Comparison of ENCODE assay signal across 24 cellular contexts in genomic region chr2:27057184-27057583, GRCh38. TPM values are rescaled to one million over a fixed set of nuclear protein-coding genes. Genes with fewer than 3 reads are reported as not detected.
A peak's percentile ranks its signal among the peaks of the same experiment; 100 is the strongest.
DNase-seq lines count a peak whose midpoint lies in the region; ATAC-seq, FAIRE-seq and TF ChIP-seq lines count a peak whose summit lies in the region.
"Had no signal": no experiment of that assay in that cellular context is flagged by ENCODE, and none has a peak within 500 bp of the region (broad histone marks: within the 10 kb centered on the region; RNA-seq: fewer than 3 reads in every experiment).

No MANE protein-coding gene starts in this region.

- H3K27me3 ChIP-seq in endothelial cell of umbilical vein (ENCODE audit: control insufficient read depth in 2 of 2, insufficient read depth in 2 of 2, low read length in 2 of 2) (no peaks in the 10 kb centered on the region), sigmoid colon (no peaks in the 10 kb centered on the region)
- H3K27me3 ChIP-seq: BE2C; BLaER1 treated with 17β-estradiol and CSF1 and Interleukin-3, amounts not matched to agents 10 nM and 100 nM had no signal

- intact Hi-C loops in left cardiac atrium (cut with DNase I) (no loop called here), Right ventricle myocardium inferior (cut with DNase I) (no loop called here), endothelial cell of umbilical vein (cut with micrococcal nuclease) (no loop called here), sigmoid colon (cut with DNase I) (no loop called here)

- no peak overlapping the region for H3K4me2 ChIP-seq in endothelial cell of umbilical vein (ENCODE audit: insufficient read depth, low read length)
- H3K4me2 ChIP-seq: A549; BLaER1 treated with 17β-estradiol and CSF1 and Interleukin-3, amounts not matched to agents 10 nM and 100 nM had no signal

- no peak overlapping the region for H3K9ac ChIP-seq in endothelial cell of umbilical vein (replicated peaks; ENCODE audit: extremely low read depth, insufficient read depth, low read length)
- H3K9ac ChIP-seq: BLaER1 treated with 17β-estradiol and CSF1 and Interleukin-3, amounts not matched to agents 10 nM and 100 nM; GM23248 had no signal

- no peaks in the 10 kb centered on the region for H3K9me3 ChIP-seq in endothelial cell of umbilical vein (replicated peaks; ENCODE audit: control insufficient read depth, insufficient read depth, low read length)
- no peaks in the 10 kb centered on the region for H3K9me3 ChIP-seq in sigmoid colon
- H3K9me3 ChIP-seq: A549; BE2C; BLaER1 treated with 17β-estradiol and CSF1 and Interleukin-3, amounts not matched to agents 10 nM and 100 nM had no signal

- no peak for TF ChIP-seq EP300 in sigmoid colon (IDR thresholded peaks at IDR 0.05)

- H2AFZ ChIP-seq in endothelial cell of umbilical vein (ENCODE audit: low read depth, low read length): no peak overlapping the region
- H2AFZ ChIP-seq: GM23248 had no signal

- H3K79me2 ChIP-seq in endothelial cell of umbilical vein (ENCODE audit: control insufficient read depth, insufficient read depth, low read length): no peaks in the 10 kb centered on the region

- H3K4me1 ChIP-seq in endothelial cell of umbilical vein (ENCODE audit: control insufficient read depth, extremely low read depth, insufficient read depth, low read length) (peaks cover 2% of the 10 kb centered on the region), sigmoid colon (peaks cover 0 to 9% (median 5%) of the 10 kb centered on the region in 4 donors)

- no TSS peak for BruUV-seq in endothelial cell of umbilical vein (replicated peaks; lab: Mats Ljungman, UMichigan)

- dilution Hi-C loops in endothelial cell of umbilical vein (cut with MboI; ENCODE audit: extremely low pct_ligation_motif_present, low sequenced_read_pairs): no loop called here

- TF ChIP-seq CTCF in endothelial cell of umbilical vein (IDR thresholded peaks at IDR 0.05; ENCODE audit: extremely low read depth in 1 of 2, insufficient read depth in 1 of 2, low read depth in 1 of 2, low read length in 2 of 2) (no peak), sigmoid colon (IDR thresholded peaks at IDR 0.05) (no peak)

- H3K36me3 ChIP-seq in endothelial cell of umbilical vein (ENCODE audit: control insufficient read depth in 2 of 2, extremely low read depth in 1 of 2, insufficient read depth in 2 of 2, low read length in 2 of 2) (peaks cover 3 to 30% of the 10 kb centered on the region in 2 experiments), sigmoid colon (peaks cover 12 to 76% (median 23%) of the 10 kb centered on the region in 4 donors)

- H3K9me1 ChIP-seq in endothelial cell of umbilical vein (replicated peaks; ENCODE audit: control insufficient read depth, extremely low read depth, insufficient read depth, low read length): no peaks in the 10 kb centered on the region

- POLR2A ChIA-PET in endothelial cell of umbilical vein (lab: Charles Lee): no interaction called here

- CTCF ChIA-PET in endothelial cell of umbilical vein (lab: Charles Lee): interaction anchor here (1.5 kb wide), 1 partner anchor 28 kb away, joined by 4 read pairs; no protein-coding TSS in a partner anchor

- TF ChIP-seq POLR2A in endothelial cell of umbilical vein (IDR thresholded peaks at IDR 0.05; ENCODE audit: low read depth, low read length): no peak
- TF ChIP-seq POLR2A in sigmoid colon (IDR thresholded peaks at IDR 0.05): no peak

- no peaks in the 10 kb centered on the region for H4K20me1 ChIP-seq in endothelial cell of umbilical vein (replicated peaks; ENCODE audit: control insufficient read depth, extremely low read depth, insufficient read depth, low read length)

- H3K27ac ChIP-seq in endothelial cell of umbilical vein (ENCODE audit: insufficient read depth, low read depth, low read length): no peak overlapping the region
- H3K27ac ChIP-seq in sigmoid colon: no peak overlapping the region
- H3K27ac ChIP-seq: A549; BLaER1 treated with 17β-estradiol and CSF1 and Interleukin-3, amounts not matched to agents 10 nM and 100 nM; GM23248 had no signal

- DNase-seq in left cardiac atrium (peak; percentile 9), Right ventricle myocardium inferior (ENCODE audit: missing footprints) (no peak), endothelial cell of umbilical vein (ENCODE audit: low read depth, low spot score) (no peak), sigmoid colon (peak; percentile 54)
- no peak for DNase-seq in activated CD8-positive, alpha-beta memory T cell treated with anti-CD3 and anti-CD28 coated beads, Interleukin-2, amount 50 U/mL, for 4 hours
- DNase-seq: 8988T; ACHN; AML-193; BE2C; CD4-positive, alpha-beta T cell; CD8-positive, alpha-beta memory T cell; DMS 273 treated with DMSO at 0.1 percent for 48 hours; DMS79; EL; GDM1; GM23248; H7; HCEC 1CT had no signal

- WGBS in sigmoid colon, 2 donors: 92 to 93% methylated on average over 6 of the region's 6 CpGs

- FAIRE-seq in endothelial cell of umbilical vein (lab: Jason Lieb, UNC): peak; percentile 4
- FAIRE-seq: A549, D721Med, GM12878, GM19239, H1 had no signal

- H3K4me3 ChIP-seq in endothelial cell of umbilical vein (replicated peaks in 1 of 3; ENCODE audit: insufficient read depth in 1 of 3, low read depth in 1 of 3, low read length in 3 of 3) (no peak overlapping the region), sigmoid colon (no peak overlapping the region)
- H3K4me3 ChIP-seq: A549; BLaER1 treated with 17β-estradiol and CSF1 and Interleukin-3, amounts not matched to agents 10 nM and 100 nM; GM12878; GM23248 had no signal

- ATAC-seq in left cardiac atrium: no peak
- no peak for ATAC-seq in Right ventricle myocardium inferior
- ATAC-seq: A549, GM12878 had no signal

RNA-seq across cellular contexts. Expression of gene AGBL5, which starts 5.7 kb away (rescaled TPM):
- 10 to 100 TPM in 1 of 2 donors, 1 to 10 TPM in 1; 8.4 to 12.0 TPM for total RNA-seq in left cardiac atrium
- total RNA-seq in Right ventricle myocardium inferior: 9.9 TPM
- total RNA-seq in endothelial cell of umbilical vein: 27.5 and 28.2 TPM in 2 replicates
- polyA plus RNA-seq in endothelial cell of umbilical vein: 40.4 and 41.9 TPM in 2 replicates
- 38.6 and 40.2 TPM in 2 replicates for polyA plus RNA-seq in endothelial cell of umbilical vein (2011; cell fraction: cytosol; rRNA removed)
- 29.9 and 30.3 TPM in 2 replicates for polyA plus RNA-seq in endothelial cell of umbilical vein (2011; cell fraction: nucleus; rRNA removed)
- polyA plus RNA-seq in endothelial cell of umbilical vein (2012): 20.9 and 26.2 TPM in 2 replicates
- polyA minus RNA-seq in endothelial cell of umbilical vein: 51.6 and 62.5 TPM in 2 replicates
- 32.7 TPM for polyA minus RNA-seq in endothelial cell of umbilical vein (2011; cell fraction: cytosol; rRNA and poly(A)+ RNA removed)
- 12.9 and 13.8 TPM in 2 replicates for polyA minus RNA-seq in endothelial cell of umbilical vein (2011; cell fraction: nucleus; rRNA and poly(A)+ RNA removed)
- 10 to 100 TPM; 16.8 to 23.3 (median 18.1) TPM for total RNA-seq in sigmoid colon
- polyA plus RNA-seq in sigmoid colon: 10 to 100 TPM; 12.4 to 16.2 (median 13.4) TPM

RNA-seq across cellular contexts. Expression of gene OST4, which starts 14.3 kb away (rescaled TPM):
- total RNA-seq in left cardiac atrium (100 to 1,000 TPM; 364 to 404 TPM), Right ventricle myocardium inferior (411 TPM), endothelial cell of umbilical vein (415 TPM in 2 replicates), sigmoid colon (100 to 1,000 TPM; 244 to 428 (median 382) TPM)
- polyA plus RNA-seq in endothelial cell of umbilical vein (1,189 and 2,226 TPM in 2 replicates), sigmoid colon (100 to 1,000 TPM; 366 to 688 (median 635) TPM)
- 1,348 and 1,433 TPM in 2 replicates for polyA plus RNA-seq in endothelial cell of umbilical vein (2011; cell fraction: cytosol; rRNA removed)
- polyA plus RNA-seq in endothelial cell of umbilical vein (2011; cell fraction: nucleus; rRNA removed): 218 and 389 TPM in 2 replicates
- polyA plus RNA-seq in endothelial cell of umbilical vein (2012): 649 and 891 TPM in 2 replicates
- 480 and 482 TPM in 2 replicates for polyA minus RNA-seq in endothelial cell of umbilical vein
- 271 TPM for polyA minus RNA-seq in endothelial cell of umbilical vein (2011; cell fraction: cytosol; rRNA and poly(A)+ RNA removed)
- 72.7 and 111 TPM in 2 replicates for polyA minus RNA-seq in endothelial cell of umbilical vein (2011; cell fraction: nucleus; rRNA and poly(A)+ RNA removed)

RNA-seq across cellular contexts. Expression of gene EMILIN1, which starts 21.2 kb away (rescaled TPM):
- 10 to 100 TPM; 41.1 to 46.6 TPM for total RNA-seq in left cardiac atrium
- total RNA-seq in Right ventricle myocardium inferior: 25.8 TPM
- total RNA-seq in endothelial cell of umbilical vein: 4.1 and 16.6 TPM in 2 replicates
- polyA plus RNA-seq in endothelial cell of umbilical vein: 11.7 and 15.5 TPM in 2 replicates
- polyA plus RNA-seq in endothelial cell of umbilical vein (2011; cell fraction: cytosol; rRNA removed): 4.1 and 8.0 TPM in 2 replicates
- polyA plus RNA-seq in endothelial cell of umbilical vein (2011; cell fraction: nucleus; rRNA removed): 4.8 and 5.2 TPM in 2 replicates
- polyA plus RNA-seq in endothelial cell of umbilical vein (2012): 0.24 and 0.33 TPM in 2 replicates
- polyA minus RNA-seq in endothelial cell of umbilical vein: 5.9 and 6.2 TPM in 2 replicates
- 1.3 TPM for polyA minus RNA-seq in endothelial cell of umbilical vein (2011; cell fraction: cytosol; rRNA and poly(A)+ RNA removed)
- polyA minus RNA-seq in endothelial cell of umbilical vein (2011; cell fraction: nucleus; rRNA and poly(A)+ RNA removed): 1.1 and 3.7 TPM in 2 replicates
- total RNA-seq in sigmoid colon: 100 to 1,000 TPM; 156 to 350 (median 279) TPM
- 10 to 100 TPM in 1 of 3 donors, 1 to 10 TPM in 2; 4.8 to 50.9 (median 5.3) TPM for polyA plus RNA-seq in sigmoid colon

RNA-seq across cellular contexts. Expression of gene TMEM214, which starts 24.4 kb away (rescaled TPM):
- total RNA-seq in left cardiac atrium (10 to 100 TPM; 39.1 to 66.5 TPM), Right ventricle myocardium inferior (32.7 TPM), endothelial cell of umbilical vein (107 and 109 TPM in 2 replicates), sigmoid colon (10 to 100 TPM; 26.4 to 39.4 (median 35.0) TPM)
- polyA plus RNA-seq in endothelial cell of umbilical vein (163 and 187 TPM in 2 replicates), sigmoid colon (10 to 100 TPM; 16.0 to 65.7 (median 16.2) TPM)
- polyA plus RNA-seq in endothelial cell of umbilical vein (2011; cell fraction: cytosol; rRNA removed): 91.6 and 94.5 TPM in 2 replicates
- polyA plus RNA-seq in endothelial cell of umbilical vein (2011; cell fraction: nucleus; rRNA removed): 250 and 310 TPM in 2 replicates
- 76.9 and 85.2 TPM in 2 replicates for polyA plus RNA-seq in endothelial cell of umbilical vein (2012)
- polyA minus RNA-seq in endothelial cell of umbilical vein: 228 and 237 TPM in 2 replicates
- 62.8 TPM for polyA minus RNA-seq in endothelial cell of umbilical vein (2011; cell fraction: cytosol; rRNA and poly(A)+ RNA removed)
- 115 and 152 TPM in 2 replicates for polyA minus RNA-seq in endothelial cell of umbilical vein (2011; cell fraction: nucleus; rRNA and poly(A)+ RNA removed)

RNA-seq across cellular contexts. Expression of gene KHK, which starts 29.4 kb away (rescaled TPM):
- total RNA-seq in left cardiac atrium: 1 to 10 TPM; 3.0 to 4.3 TPM
- total RNA-seq in Right ventricle myocardium inferior: 4.5 TPM
- 3.7 and 4.4 TPM in 2 replicates for total RNA-seq in endothelial cell of umbilical vein
- polyA plus RNA-seq in endothelial cell of umbilical vein: 2.4 and 2.9 TPM in 2 replicates
- 2.3 and 2.6 TPM in 2 replicates for polyA plus RNA-seq in endothelial cell of umbilical vein (2011; cell fraction: cytosol; rRNA removed)
- 2.3 and 2.6 TPM in 2 replicates for polyA plus RNA-seq in endothelial cell of umbilical vein (2011; cell fraction: nucleus; rRNA removed)
- polyA plus RNA-seq in endothelial cell of umbilical vein (2012): 3.0 and 3.6 TPM in 2 replicates
- polyA minus RNA-seq in endothelial cell of umbilical vein: 2.4 and 3.2 TPM in 2 replicates
- polyA minus RNA-seq in endothelial cell of umbilical vein (2011; cell fraction: cytosol; rRNA and poly(A)+ RNA removed): 2.3 TPM
- polyA minus RNA-seq in endothelial cell of umbilical vein (2011; cell fraction: nucleus; rRNA and poly(A)+ RNA removed): 0.67 and 1.3 TPM in 2 replicates
- total RNA-seq in sigmoid colon: 1 to 10 TPM; 1.6 to 5.3 (median 3.8) TPM
- 10 to 100 TPM in 1 of 3 donors, 1 to 10 TPM in 2; 2.4 to 12.7 (median 6.7) TPM for polyA plus RNA-seq in sigmoid colon
- total RNA-seq: GM23248 had no signal

Comparison
In these comparisons a context has a peak if more than half of its experiments do, and no peak if none do; other contexts are left out.
1. DNase-seq: peak in left cardiac atrium (single experiment) and sigmoid colon (single experiment); none in Right ventricle myocardium inferior (single experiment), endothelial cell of umbilical vein (single experiment) and activated CD8-positive, alpha-beta memory T cell treated with anti-CD3 and anti-CD28 coated beads, Interleukin-2, amount 50 U/mL, for 4 hours (single experiment).